In the genomic region with DNA sequence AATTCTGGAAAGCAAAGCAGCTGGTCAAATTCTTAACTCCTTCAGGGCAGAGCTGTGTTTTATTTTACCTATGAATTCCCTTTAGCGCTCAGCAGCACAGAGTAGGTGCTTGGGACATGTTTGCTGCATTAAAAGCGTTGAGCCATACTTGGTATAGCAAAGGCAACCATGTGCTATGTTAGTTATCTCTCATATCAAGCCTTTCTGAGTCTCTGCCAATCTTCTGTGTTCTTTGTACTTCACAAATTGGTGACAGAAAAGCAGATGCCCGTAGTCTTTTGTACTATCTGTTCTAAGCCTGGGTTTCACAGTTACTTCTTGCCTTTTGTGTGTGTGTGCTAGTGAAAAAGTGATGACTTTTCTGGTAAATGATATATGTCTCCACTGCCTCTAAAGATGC, we compare ENCODE assay signal across 2 cellular contexts.
TF ChIP-seq lines count a peak whose summit lies in the region.

No MANE protein-coding gene starts in this region.

TF ChIP-seq in liver, 16 proteins besides CTCF, POLR2A, EP300 and RAD21:
- TF ChIP-seq, protein P1, sequence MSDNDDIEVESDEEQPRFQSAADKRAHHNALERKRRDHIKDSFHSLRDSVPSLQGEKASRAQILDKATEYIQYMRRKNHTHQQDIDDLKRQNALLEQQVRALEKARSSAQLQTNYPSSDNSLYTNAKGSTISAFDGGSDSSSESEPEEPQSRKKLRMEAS (IDR thresholded peaks at IDR 0.05): peak; percentile 71
- TF ChIP-seq YY1 (IDR thresholded peaks at IDR 0.05) (peak; percentile 35), JUND (IDR thresholded peaks at IDR 0.05) (no peak), HNF4A (conservative IDR thresholded peaks at IDR 0.05) (peak in 1 of 2 donors; percentile 57), FOXA1 (IDR thresholded peaks at IDR 0.05) (no peak), TAF1 (conservative IDR thresholded peaks at IDR 0.05) (no peak)
- TF ChIP-seq, protein P2, sequence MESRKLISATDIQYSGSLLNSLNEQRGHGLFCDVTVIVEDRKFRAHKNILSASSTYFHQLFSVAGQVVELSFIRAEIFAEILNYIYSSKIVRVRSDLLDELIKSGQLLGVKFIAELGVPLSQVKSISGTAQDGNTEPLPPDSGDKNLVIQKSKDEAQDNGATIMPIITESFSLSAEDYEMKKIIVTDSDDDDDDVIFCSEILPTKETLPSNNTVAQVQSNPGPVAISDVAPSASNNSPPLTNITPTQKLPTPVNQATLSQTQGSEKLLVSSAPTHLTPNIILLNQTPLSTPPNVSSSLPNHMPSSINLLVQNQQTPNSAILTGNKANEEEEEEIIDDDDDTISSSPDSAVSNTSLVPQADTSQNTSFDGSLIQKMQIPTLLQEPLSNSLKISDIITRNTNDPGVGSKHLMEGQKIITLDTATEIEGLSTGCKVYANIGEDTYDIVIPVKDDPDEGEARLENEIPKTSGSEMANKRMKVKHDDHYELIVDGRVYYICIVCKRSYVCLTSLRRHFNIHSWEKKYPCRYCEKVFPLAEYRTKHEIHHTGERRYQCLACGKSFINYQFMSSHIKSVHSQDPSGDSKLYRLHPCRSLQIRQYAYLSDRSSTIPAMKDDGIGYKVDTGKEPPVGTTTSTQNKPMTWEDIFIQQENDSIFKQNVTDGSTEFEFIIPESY (IDR thresholded peaks at IDR 0.05): no peak
TF ChIP-seq in liver: peak in this region for 3.

TF ChIP-seq in HepG2, 621 proteins besides CTCF, POLR2A, EP300 and RAD21:
- TF ChIP-seq, protein P3, sequence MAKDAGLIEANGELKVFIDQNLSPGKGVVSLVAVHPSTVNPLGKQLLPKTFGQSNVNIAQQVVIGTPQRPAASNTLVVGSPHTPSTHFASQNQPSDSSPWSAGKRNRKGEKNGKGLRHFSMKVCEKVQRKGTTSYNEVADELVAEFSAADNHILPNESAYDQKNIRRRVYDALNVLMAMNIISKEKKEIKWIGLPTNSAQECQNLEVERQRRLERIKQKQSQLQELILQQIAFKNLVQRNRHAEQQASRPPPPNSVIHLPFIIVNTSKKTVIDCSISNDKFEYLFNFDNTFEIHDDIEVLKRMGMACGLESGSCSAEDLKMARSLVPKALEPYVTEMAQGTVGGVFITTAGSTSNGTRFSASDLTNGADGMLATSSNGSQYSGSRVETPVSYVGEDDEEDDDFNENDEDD (CRISPR knock-in tag; IDR thresholded peaks at IDR 0.05; ENCODE audit: borderline replicate concordance): no peak
- TF ChIP-seq, protein P4, sequence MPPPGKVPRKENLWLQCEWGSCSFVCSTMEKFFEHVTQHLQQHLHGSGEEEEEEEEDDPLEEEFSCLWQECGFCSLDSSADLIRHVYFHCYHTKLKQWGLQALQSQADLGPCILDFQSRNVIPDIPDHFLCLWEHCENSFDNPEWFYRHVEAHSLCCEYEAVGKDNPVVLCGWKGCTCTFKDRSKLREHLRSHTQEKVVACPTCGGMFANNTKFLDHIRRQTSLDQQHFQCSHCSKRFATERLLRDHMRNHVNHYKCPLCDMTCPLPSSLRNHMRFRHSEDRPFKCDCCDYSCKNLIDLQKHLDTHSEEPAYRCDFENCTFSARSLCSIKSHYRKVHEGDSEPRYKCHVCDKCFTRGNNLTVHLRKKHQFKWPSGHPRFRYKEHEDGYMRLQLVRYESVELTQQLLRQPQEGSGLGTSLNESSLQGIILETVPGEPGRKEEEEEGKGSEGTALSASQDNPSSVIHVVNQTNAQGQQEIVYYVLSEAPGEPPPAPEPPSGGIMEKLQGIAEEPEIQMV (CRISPR knock-in tag; IDR thresholded peaks at IDR 0.05; ENCODE audit: low read depth): no peak
- TF ChIP-seq ZNF468 (CRISPR knock-in tag; IDR thresholded peaks at IDR 0.05): no peak
- TF ChIP-seq, protein P5, sequence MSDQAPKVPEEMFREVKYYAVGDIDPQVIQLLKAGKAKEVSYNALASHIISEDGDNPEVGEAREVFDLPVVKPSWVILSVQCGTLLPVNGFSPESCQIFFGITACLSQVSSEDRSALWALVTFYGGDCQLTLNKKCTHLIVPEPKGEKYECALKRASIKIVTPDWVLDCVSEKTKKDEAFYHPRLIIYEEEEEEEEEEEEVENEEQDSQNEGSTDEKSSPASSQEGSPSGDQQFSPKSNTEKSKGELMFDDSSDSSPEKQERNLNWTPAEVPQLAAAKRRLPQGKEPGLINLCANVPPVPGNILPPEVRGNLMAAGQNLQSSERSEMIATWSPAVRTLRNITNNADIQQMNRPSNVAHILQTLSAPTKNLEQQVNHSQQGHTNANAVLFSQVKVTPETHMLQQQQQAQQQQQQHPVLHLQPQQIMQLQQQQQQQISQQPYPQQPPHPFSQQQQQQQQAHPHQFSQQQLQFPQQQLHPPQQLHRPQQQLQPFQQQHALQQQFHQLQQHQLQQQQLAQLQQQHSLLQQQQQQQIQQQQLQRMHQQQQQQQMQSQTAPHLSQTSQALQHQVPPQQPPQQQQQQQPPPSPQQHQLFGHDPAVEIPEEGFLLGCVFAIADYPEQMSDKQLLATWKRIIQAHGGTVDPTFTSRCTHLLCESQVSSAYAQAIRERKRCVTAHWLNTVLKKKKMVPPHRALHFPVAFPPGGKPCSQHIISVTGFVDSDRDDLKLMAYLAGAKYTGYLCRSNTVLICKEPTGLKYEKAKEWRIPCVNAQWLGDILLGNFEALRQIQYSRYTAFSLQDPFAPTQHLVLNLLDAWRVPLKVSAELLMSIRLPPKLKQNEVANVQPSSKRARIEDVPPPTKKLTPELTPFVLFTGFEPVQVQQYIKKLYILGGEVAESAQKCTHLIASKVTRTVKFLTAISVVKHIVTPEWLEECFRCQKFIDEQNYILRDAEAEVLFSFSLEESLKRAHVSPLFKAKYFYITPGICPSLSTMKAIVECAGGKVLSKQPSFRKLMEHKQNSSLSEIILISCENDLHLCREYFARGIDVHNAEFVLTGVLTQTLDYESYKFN (CRISPR knock-in tag; conservative IDR thresholded peaks at IDR 0.05): no peak
- TF ChIP-seq, protein P6, sequence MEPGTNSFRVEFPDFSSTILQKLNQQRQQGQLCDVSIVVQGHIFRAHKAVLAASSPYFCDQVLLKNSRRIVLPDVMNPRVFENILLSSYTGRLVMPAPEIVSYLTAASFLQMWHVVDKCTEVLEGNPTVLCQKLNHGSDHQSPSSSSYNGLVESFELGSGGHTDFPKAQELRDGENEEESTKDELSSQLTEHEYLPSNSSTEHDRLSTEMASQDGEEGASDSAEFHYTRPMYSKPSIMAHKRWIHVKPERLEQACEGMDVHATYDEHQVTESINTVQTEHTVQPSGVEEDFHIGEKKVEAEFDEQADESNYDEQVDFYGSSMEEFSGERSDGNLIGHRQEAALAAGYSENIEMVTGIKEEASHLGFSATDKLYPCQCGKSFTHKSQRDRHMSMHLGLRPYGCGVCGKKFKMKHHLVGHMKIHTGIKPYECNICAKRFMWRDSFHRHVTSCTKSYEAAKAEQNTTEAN (CRISPR knock-in tag; conservative IDR thresholded peaks at IDR 0.05): no peak
- no peak for TF ChIP-seq ZBTB38 (CRISPR knock-in tag; IDR thresholded peaks at IDR 0.05)
TF ChIP-seq in HepG2: peak in this region for 0.
